In genomic region chr5:95647331-95647659, GRCh38 we compare ENCODE assay signal across 9 cellular contexts. TPM values are rescaled to one million over a fixed set of nuclear protein-coding genes. Genes with fewer than 3 reads are reported as not detected.
A peak's percentile ranks its signal among the peaks of the same experiment; 100 is the strongest.
DNase-seq lines count a peak whose midpoint lies in the region; ATAC-seq and TF ChIP-seq lines count a peak whose summit lies in the region.
"Had no signal": no experiment of that assay in that cellular context is flagged by ENCODE, and none has a peak within 500 bp of the region (broad histone marks: within the 10 kb centered on the region; RNA-seq: fewer than 3 reads in every experiment).

No MANE protein-coding gene starts in this region.

- DNase-seq in HFFc6 (no peak), NCI-H1092 treated with DMSO at 0.1 percent for 48 hours (lab: John Stamatoyannopoulos, UW) (no peak), DMS153 treated with DMSO at 0.1 percent for 48 hours (lab: John Stamatoyannopoulos, UW; ENCODE audit: unreplicated experiment) (no peak), iPS-NIHi7 (ENCODE audit: extremely low spot score) (no peak)
- DNase-seq in activated naive CD4-positive, alpha-beta T cell treated with anti-CD3 and anti-CD28 coated beads, Interleukin-2, amount 50 U/mL, for 72 hours (ENCODE audit: low spot score in 2 of 2): no peak
- no peak for DNase-seq in stimulated activated naive B cell treated with anti-CD40 and anti-IgM and Interleukin-4, amounts not matched to agents 10 μg/mL and 1 μg/mL and 100 μg/mL, for 72 hours
- no peak for DNase-seq in activated CD4-positive, alpha-beta T cell treated with anti-CD3 and anti-CD28 coated beads for 48 hours

- ATAC-seq in activated naive CD4-positive, alpha-beta T cell treated with anti-CD3 and anti-CD28 coated beads, Interleukin-2, amount 50 U/mL, for 72 hours: peak; percentile 11 to 17
- ATAC-seq in stimulated activated naive B cell treated with anti-CD40 and anti-IgM and Interleukin-4, amounts not matched to agents 10 μg/mL and 1 μg/mL and 100 μg/mL, for 72 hours (replicated peaks): peak; percentile 8 to 10

- H3K36me3 Mint-ChIP-seq in HFFc6 (ENCODE audit: low read depth): no peaks in the 10 kb centered on the region
- no peaks in the 10 kb centered on the region for H3K36me3 Mint-ChIP-seq in activated naive CD4-positive, alpha-beta T cell treated with anti-CD3 and anti-CD28 coated beads, Interleukin-2, amount 50 U/mL, for 72 hours
- peaks cover 2% of the 10 kb centered on the region in 2 donors for H3K36me3 Mint-ChIP-seq in stimulated activated naive B cell treated with anti-CD40 and anti-IgM and Interleukin-4, amounts not matched to agents 10 μg/mL and 1 μg/mL and 100 μg/mL, for 72 hours

- H3K4me3 ChIP-seq in iPS-11a (ENCODE audit: low read depth, low read length): peak overlapping the region; percentile 42

- no peaks in the 10 kb centered on the region for H3K27me3 Mint-ChIP-seq in HFFc6 (ENCODE audit: insufficient read depth)
- no peaks in the 10 kb centered on the region for H3K27me3 Mint-ChIP-seq in stimulated activated naive B cell treated with anti-CD40 and anti-IgM and Interleukin-4, amounts not matched to agents 10 μg/mL and 1 μg/mL and 100 μg/mL, for 72 hours

- 0 out of 2 replicates have a peak, but pooled peaks have one; percentile 4 for TF ChIP-seq CTCF in HFFc6 (IDR thresholded peaks at IDR 0.05)

- peak overlapping the region; percentile 89 for H3K4me3 Mint-ChIP-seq in HFFc6
- peak overlapping the region; percentile 86 to 91 for H3K4me3 Mint-ChIP-seq in stimulated activated naive B cell treated with anti-CD40 and anti-IgM and Interleukin-4, amounts not matched to agents 10 μg/mL and 1 μg/mL and 100 μg/mL, for 72 hours

- no peaks in the 10 kb centered on the region for H3K9me3 Mint-ChIP-seq in HFFc6
- no peaks in the 10 kb centered on the region for H3K9me3 Mint-ChIP-seq in activated naive CD4-positive, alpha-beta T cell treated with anti-CD3 and anti-CD28 coated beads, Interleukin-2, amount 50 U/mL, for 72 hours
- no peaks in the 10 kb centered on the region for H3K9me3 Mint-ChIP-seq in stimulated activated naive B cell treated with anti-CD40 and anti-IgM and Interleukin-4, amounts not matched to agents 10 μg/mL and 1 μg/mL and 100 μg/mL, for 72 hours

- peak overlapping the region; percentile 90 for H3K27ac Mint-ChIP-seq in HFFc6
- H3K27ac Mint-ChIP-seq in activated naive CD4-positive, alpha-beta T cell treated with anti-CD3 and anti-CD28 coated beads, Interleukin-2, amount 50 U/mL, for 72 hours: peak overlapping the region; percentile 78 to 94
- H3K27ac Mint-ChIP-seq in stimulated activated naive B cell treated with anti-CD40 and anti-IgM and Interleukin-4, amounts not matched to agents 10 μg/mL and 1 μg/mL and 100 μg/mL, for 72 hours: peak overlapping the region; percentile 93

- H3K4me1 Mint-ChIP-seq in HFFc6 (ENCODE audit: low read depth): peaks cover 30% of the 10 kb centered on the region
- peaks cover 4 to 15% of the 10 kb centered on the region in 2 donors for H3K4me1 Mint-ChIP-seq in stimulated activated naive B cell treated with anti-CD40 and anti-IgM and Interleukin-4, amounts not matched to agents 10 μg/mL and 1 μg/mL and 100 μg/mL, for 72 hours

RNA-seq across cellular contexts. Expression of gene RFESD, which starts 0.7 kb away (rescaled TPM):
- total RNA-seq in HFFc6 (2021; fragmentation: NEBNext Ultra II Directional; extraction: Animal tissue kit (Norgen Biotek cat#: 25700)): 1 to 10 TPM; 2.2 to 3.7 (median 2.3) TPM
- total RNA-seq in activated naive CD4-positive, alpha-beta T cell treated with anti-CD3 and anti-CD28 coated beads, Interleukin-2, amount 50 U/mL, for 72 hours: 1 to 10 TPM; 7.8 to 8.9 TPM

RNA-seq across cellular contexts. Expression of gene GPR150, which starts 27.4 kb away (rescaled TPM):
- total RNA-seq in HFFc6 (2021; fragmentation: NEBNext Ultra II Directional; extraction: Animal tissue kit (Norgen Biotek cat#: 25700)): under 1 TPM; 0.14 to 0.35 (median 0.22) TPM
- total RNA-seq in activated naive CD4-positive, alpha-beta T cell treated with anti-CD3 and anti-CD28 coated beads, Interleukin-2, amount 50 U/mL, for 72 hours: under 1 TPM; 0.39 to 0.74 TPM

RNA-seq across cellular contexts. Expression of gene SPATA9, which starts 35.5 kb away (rescaled TPM):
- under 1 TPM; 0.17 to 0.73 (median 0.48) TPM for total RNA-seq in HFFc6 (2021; fragmentation: NEBNext Ultra II Directional; extraction: Animal tissue kit (Norgen Biotek cat#: 25700))
- total RNA-seq in activated naive CD4-positive, alpha-beta T cell treated with anti-CD3 and anti-CD28 coated beads, Interleukin-2, amount 50 U/mL, for 72 hours: not detected
- total RNA-seq: T-helper 1 cell treated with Interleukin-12 subunit alpha and Interleukin-12 subunit beta and Interleukin-4 antibody, amounts not matched to agents 30 ng/mL and 1 ng/mL, for 36 hours had no signal
